In genomic region chr22:21009208-21009607, GRCh38 we compare ENCODE assay signal across 7 cellular contexts. TPM values are rescaled to one million over a fixed set of nuclear protein-coding genes. Genes with fewer than 3 reads are reported as not detected.
"Had no signal": no experiment of that assay in that cellular context is flagged by ENCODE, and none has a peak within 500 bp of the region (broad histone marks: within the 10 kb centered on the region; RNA-seq: fewer than 3 reads in every experiment).

No MANE protein-coding gene starts in this region.

RNA-seq across cellular contexts. Expression of gene SLC7A4, which starts 23.2 kb away (rescaled TPM):
- total RNA-seq: MCF 10A, NCI-H460, OCI-LY7, PC-9, RPMI7951, SJCRH30 had no signal

RNA-seq across cellular contexts. Expression of gene LRRC74B, which starts 36.5 kb away (rescaled TPM):
- total RNA-seq: MCF 10A, NCI-H460, OCI-LY7, PC-9, Right ventricle myocardium inferior, SJCRH30 had no signal
